Comparison of ENCODE assay signal across 24 cellular contexts in the genomic region with DNA sequence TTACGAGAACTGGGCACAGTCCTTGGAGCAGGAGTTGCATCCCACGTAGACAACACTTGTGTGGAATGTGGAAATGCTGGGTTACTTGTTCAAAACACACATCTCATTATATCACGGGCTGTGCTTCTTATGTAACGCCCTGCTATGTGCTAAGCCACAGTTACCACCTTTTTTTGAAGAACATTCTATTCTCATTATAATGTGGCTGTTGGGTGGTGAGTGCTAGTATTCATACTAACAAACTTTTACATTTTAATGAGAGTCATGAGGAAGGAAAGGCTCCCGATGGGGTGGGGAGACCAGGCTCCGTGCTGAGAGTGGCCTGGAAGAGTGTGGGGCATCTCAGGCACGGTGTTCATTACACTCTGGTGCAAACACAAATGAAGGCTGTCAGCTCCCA.
"Had no signal": no experiment of that assay in that cellular context is flagged by ENCODE, and none has a peak within 500 bp of the region (broad histone marks: within the 10 kb centered on the region; RNA-seq: fewer than 3 reads in every experiment).

No MANE protein-coding gene starts in this region.

- H3K9me3 Mint-ChIP-seq: activated CD4-positive, alpha-beta memory T cell treated with anti-CD3 and anti-CD28 coated beads, Interleukin-2, amount 10 ng/mL, durations not matched to agents 7 days and 5 days; activated naive CD4-positive, alpha-beta T cell treated with anti-CD3 and anti-CD28 coated beads, Interleukin-2, amount 50 U/mL, for 24 hours; activated T-helper 17 cell treated with anti-CD3 and anti-CD28 coated beads, Interleukin-2, amount 50 U/mL, for 72 hours; brain had no signal

- H3K36me3 ChIP-seq: SJCRH30 had no signal

- H3K4me1 Mint-ChIP-seq: activated CD4-positive, alpha-beta T cell treated with anti-CD3 and anti-CD28 coated beads for 36 hours; activated naive CD4-positive, alpha-beta T cell treated with anti-CD3 and anti-CD28 coated beads, Interleukin-2, amount 50 U/mL, for 24 hours; activated T-helper 17 cell treated with anti-CD3 and anti-CD28 coated beads, Interleukin-2, amount 50 U/mL, for 72 hours had no signal

- H3K4me3 ChIP-seq: ascending aorta, SJCRH30 had no signal

- H3K27me3 ChIP-seq: ascending aorta, SJCRH30 had no signal

- H3K4me1 ChIP-seq: ascending aorta, SJCRH30 had no signal

- H3K9me3 ChIP-seq: ascending aorta, SJCRH30, SK-N-SH had no signal

- DNase-seq: activated CD4-positive, alpha-beta memory T cell treated with anti-CD3 and anti-CD28 coated beads, Interleukin-2, amount 10 ng/mL, durations not matched to agents 7 days and 5 days; activated CD4-positive, alpha-beta T cell treated with anti-CD3 and anti-CD28 coated beads for 36 hours; activated CD4-positive, alpha-beta T cell treated with anti-CD3 and anti-CD28 coated beads, Interleukin-2, amount 50 U/mL, for 1 hour; activated T-cell treated with anti-CD3 and anti-CD28 coated beads for 4 hours; activated T-cell treated with anti-CD3 and anti-CD28 coated beads, Interleukin-2, amount 50 U/mL, for 48 hours; cerebellar nuclear complex; MM.1S; NCI-H1105; NCI-H1694 treated with DMSO at 0.1 percent for 48 hours; NCI-H510A; NCI-H526 treated with DMSO at 0.1 percent for 48 hours; NCI-H82; OCI-M1; Right ventricle myocardium superior; SJCRH30; SK-N-SH; T-helper 1 cell had no signal

- H3K27ac Mint-ChIP-seq: activated CD4-positive, alpha-beta memory T cell treated with anti-CD3 and anti-CD28 coated beads, Interleukin-2, amount 10 ng/mL, durations not matched to agents 7 days and 5 days; activated CD4-positive, alpha-beta T cell treated with anti-CD3 and anti-CD28 coated beads for 36 hours; activated naive CD4-positive, alpha-beta T cell treated with anti-CD3 and anti-CD28 coated beads, Interleukin-2, amount 50 U/mL, for 24 hours; activated T-helper 17 cell treated with anti-CD3 and anti-CD28 coated beads, Interleukin-2, amount 50 U/mL, for 72 hours had no signal

- H3K27ac ChIP-seq: ascending aorta, RWPE1, SJCRH30, VCaP had no signal

- H3K4me3 Mint-ChIP-seq: activated CD4-positive, alpha-beta memory T cell treated with anti-CD3 and anti-CD28 coated beads, Interleukin-2, amount 10 ng/mL, durations not matched to agents 7 days and 5 days; activated CD4-positive, alpha-beta T cell treated with anti-CD3 and anti-CD28 coated beads for 36 hours; activated naive CD4-positive, alpha-beta T cell treated with anti-CD3 and anti-CD28 coated beads, Interleukin-2, amount 50 U/mL, for 24 hours; activated T-helper 17 cell treated with anti-CD3 and anti-CD28 coated beads, Interleukin-2, amount 50 U/mL, for 72 hours had no signal

- ATAC-seq: activated CD4-positive, alpha-beta T cell treated with anti-CD3 and anti-CD28 coated beads for 36 hours; activated T-helper 17 cell treated with anti-CD3 and anti-CD28 coated beads, Interleukin-2, amount 50 U/mL, for 72 hours; Panc1 had no signal

- H3K27me3 Mint-ChIP-seq: activated CD4-positive, alpha-beta memory T cell treated with anti-CD3 and anti-CD28 coated beads, Interleukin-2, amount 10 ng/mL, durations not matched to agents 7 days and 5 days; activated CD4-positive, alpha-beta T cell treated with anti-CD3 and anti-CD28 coated beads for 36 hours; activated naive CD4-positive, alpha-beta T cell treated with anti-CD3 and anti-CD28 coated beads, Interleukin-2, amount 50 U/mL, for 24 hours; activated T-helper 17 cell treated with anti-CD3 and anti-CD28 coated beads, Interleukin-2, amount 50 U/mL, for 72 hours; brain had no signal

- H3K36me3 Mint-ChIP-seq: brain had no signal
